In genomic region chr21:17501107-17502006, GRCh38 we compare ENCODE assay signal across 1 cellular context.
TF ChIP-seq lines count a peak whose summit lies in the region.

No MANE protein-coding gene starts in this region.

TF ChIP-seq in HEK293, 187 proteins besides CTCF, POLR2A, EP300 and RAD21 (continued from another document and continues in another):
- no peak for TF ChIP-seq MZF1 (tag by site-specific recombination; IDR thresholded peaks at IDR 0.05; ENCODE audit: borderline replicate concordance)
- TF ChIP-seq ZFHX2 (tag by site-specific recombination; conservative IDR thresholded peaks at IDR 0.05) = peak; percentile 96
- no peak for TF ChIP-seq ZNF133 (tag by site-specific recombination; IDR thresholded peaks at IDR 0.05)
- TF ChIP-seq GLIS2 (tag by site-specific recombination; IDR thresholded peaks at IDR 0.05) = peak; percentile 31; the same call in 1 of the 2 replicates
- peak; percentile 65; the same call in 1 of the 2 replicates for TF ChIP-seq ZNF394 (tag by site-specific recombination; IDR thresholded peaks at IDR 0.05; ENCODE audit: borderline replicate concordance)
- no peak for TF ChIP-seq ZNF433 (tag by site-specific recombination; IDR thresholded peaks at IDR 0.05; ENCODE audit: low read depth)
- no peak for TF ChIP-seq ZNF571 (tag by site-specific recombination; IDR thresholded peaks at IDR 0.05)
- TF ChIP-seq EGR2 (tag by site-specific recombination; IDR thresholded peaks at IDR 0.05; ENCODE audit: low read depth) = peak; percentile 94
- TF ChIP-seq ZNF157 (tag by site-specific recombination; IDR thresholded peaks at IDR 0.05) = no peak
- no peak for TF ChIP-seq ZNF830 (tag by site-specific recombination; IDR thresholded peaks at IDR 0.05; ENCODE audit: low read depth)
- no peak for TF ChIP-seq GLI2 (tag by site-specific recombination; IDR thresholded peaks at IDR 0.05; ENCODE audit: borderline replicate concordance, low read depth)
- TF ChIP-seq ZNF449 (tag by site-specific recombination; IDR thresholded peaks at IDR 0.05) = peak; percentile 72
- no peak for TF ChIP-seq ZNF140 (tag by site-specific recombination; IDR thresholded peaks at IDR 0.05)
- TF ChIP-seq ZNF354C (tag by site-specific recombination; IDR thresholded peaks at IDR 0.05; ENCODE audit: borderline replicate concordance, low read depth) = no peak
- no peak for TF ChIP-seq ZNF214 (tag by site-specific recombination; IDR thresholded peaks at IDR 0.05; ENCODE audit: borderline replicate concordance)
- peak; percentile 75 for TF ChIP-seq GLIS1 (tag by site-specific recombination; IDR thresholded peaks at IDR 0.05)
- peak; percentile 92 for TF ChIP-seq ZSCAN23 (tag by site-specific recombination; IDR thresholded peaks at IDR 0.05)
- no peak for TF ChIP-seq ZNF211 (tag by site-specific recombination; IDR thresholded peaks at IDR 0.05; ENCODE audit: low read depth)
- TF ChIP-seq ZXDB (tag by site-specific recombination; IDR thresholded peaks at IDR 0.05) = no peak; the same call in 1 of the 2 replicates
- peak; percentile 25; the same call in 1 of the 2 replicates for TF ChIP-seq SP3 (tag by site-specific recombination; IDR thresholded peaks at IDR 0.05)
- no peak for TF ChIP-seq ZNF704 (tag by site-specific recombination; IDR thresholded peaks at IDR 0.05)
- no peak for TF ChIP-seq SALL2 (tag by site-specific recombination; IDR thresholded peaks at IDR 0.05; ENCODE audit: borderline replicate concordance)
- TF ChIP-seq ZNF660 (tag by site-specific recombination; IDR thresholded peaks at IDR 0.05) = peak; percentile 33; the same call in 1 of the 2 replicates
- no peak for TF ChIP-seq ZNF670 (tag by site-specific recombination; IDR thresholded peaks at IDR 0.05; ENCODE audit: low read depth)
- no peak for TF ChIP-seq ZNF132 (tag by site-specific recombination; IDR thresholded peaks at IDR 0.05; ENCODE audit: borderline replicate concordance)
- TF ChIP-seq ZNF692 (tag by site-specific recombination; IDR thresholded peaks at IDR 0.05) = peak; percentile 39; the same call in 1 of the 2 replicates
- no peak for TF ChIP-seq ZNF2 (tag by site-specific recombination; IDR thresholded peaks at IDR 0.05)
- TF ChIP-seq ZNF518A (tag by site-specific recombination; conservative IDR thresholded peaks at IDR 0.05; ENCODE audit: low read depth) = no peak
- no peak for TF ChIP-seq ZNF202 (tag by site-specific recombination; IDR thresholded peaks at IDR 0.05; ENCODE audit: borderline replicate concordance)
- TF ChIP-seq BCL6B (tag by site-specific recombination; IDR thresholded peaks at IDR 0.05) = peak; percentile 84
- peak; percentile 98 for TF ChIP-seq SP7 (tag by site-specific recombination; IDR thresholded peaks at IDR 0.05)
- TF ChIP-seq ZNF473 (tag by site-specific recombination; IDR thresholded peaks at IDR 0.05) = no peak
- TF ChIP-seq ZNF146 (tag by site-specific recombination; IDR thresholded peaks at IDR 0.05) = no peak
- TF ChIP-seq ZNF280D (tag by site-specific recombination; IDR thresholded peaks at IDR 0.05) = no peak
- TF ChIP-seq ZNF10 (tag by site-specific recombination; IDR thresholded peaks at IDR 0.05) = no peak
- no peak for TF ChIP-seq ZNF747 (tag by site-specific recombination; IDR thresholded peaks at IDR 0.05)
- no peak for TF ChIP-seq ZNF138 (tag by site-specific recombination; IDR thresholded peaks at IDR 0.05; ENCODE audit: borderline replicate concordance)
- TF ChIP-seq ZNF112 (tag by site-specific recombination; IDR thresholded peaks at IDR 0.05) = no peak
- TF ChIP-seq ZNF341 (tag by site-specific recombination; IDR thresholded peaks at IDR 0.05; ENCODE audit: low read depth) = no peak
- no peak for TF ChIP-seq OVOL3 (tag by site-specific recombination; IDR thresholded peaks at IDR 0.05)
- TF ChIP-seq ZNF776 (tag by site-specific recombination; IDR thresholded peaks at IDR 0.05; ENCODE audit: borderline replicate concordance) = no peak
- peak; percentile 63; the same call in 1 of the 2 replicates for TF ChIP-seq ZFP37 (tag by site-specific recombination; IDR thresholded peaks at IDR 0.05)
- TF ChIP-seq ZNF629 (tag by site-specific recombination; IDR thresholded peaks at IDR 0.05) = peak; percentile 72
- no peak for TF ChIP-seq ZNF521 (tag by site-specific recombination; IDR thresholded peaks at IDR 0.05)
- TF ChIP-seq SCRT1 (tag by site-specific recombination; IDR thresholded peaks at IDR 0.05; ENCODE audit: borderline replicate concordance) = no peak
- peak; percentile 69 for TF ChIP-seq KLF9 (tag by site-specific recombination; IDR thresholded peaks at IDR 0.05; ENCODE audit: low read depth)
- peak; percentile 95 for TF ChIP-seq BCL11A (tag by site-specific recombination; IDR thresholded peaks at IDR 0.05; ENCODE audit: low read depth)
- peak; percentile 66; the same call in 1 of the 2 replicates for TF ChIP-seq ZNF626 (tag by site-specific recombination; IDR thresholded peaks at IDR 0.05)
- no peak for TF ChIP-seq ZNF398 (tag by site-specific recombination; IDR thresholded peaks at IDR 0.05)
- TF ChIP-seq ZBTB21 (tag by site-specific recombination; IDR thresholded peaks at IDR 0.05) = no peak
- no peak for TF ChIP-seq ZNF350 (tag by site-specific recombination; IDR thresholded peaks at IDR 0.05)
- no peak for TF ChIP-seq ZNF623 (tag by site-specific recombination; IDR thresholded peaks at IDR 0.05)
- 0 out of 2 replicates have a peak, but pooled peaks have one; percentile 13 for TF ChIP-seq ZNF18 (tag by site-specific recombination; IDR thresholded peaks at IDR 0.05)
